ENCODE assay signal across 8 cellular contexts in the genomic region with DNA sequence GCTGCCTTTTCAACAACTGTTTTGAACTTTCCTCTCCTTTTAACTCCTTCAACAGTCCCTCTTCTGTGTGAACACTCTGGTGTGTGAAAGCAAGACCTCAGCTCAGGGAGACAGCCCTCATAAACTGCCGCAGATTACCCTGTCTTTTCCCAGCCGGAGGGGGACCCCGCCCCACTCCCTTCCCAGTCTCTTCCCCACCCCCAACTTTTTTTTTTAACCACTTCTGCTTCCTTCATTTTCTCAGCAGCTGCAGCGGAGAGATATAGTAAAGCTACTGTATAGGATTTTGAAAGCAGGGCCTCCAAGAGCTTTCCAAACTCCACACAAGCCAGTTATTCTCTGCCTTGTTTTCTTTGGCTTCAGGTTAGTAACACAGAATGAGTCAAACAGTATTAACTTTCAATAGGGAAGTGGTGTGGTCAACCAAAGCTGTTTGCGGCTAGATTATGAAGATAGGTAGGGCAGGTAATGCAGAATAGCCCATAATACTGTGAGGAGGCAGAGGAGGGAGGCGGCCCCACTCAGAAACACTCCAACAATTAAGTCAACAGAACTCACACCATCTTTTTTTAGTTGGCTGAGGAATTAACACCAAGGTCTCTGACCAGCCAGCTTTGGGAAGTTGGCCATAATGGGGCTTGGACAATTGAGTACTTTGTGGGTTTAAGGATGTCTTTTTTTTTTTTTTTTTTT.
DNase-seq lines count a peak whose midpoint lies in the region; ATAC-seq and TF ChIP-seq lines count a peak whose summit lies in the region.

No MANE protein-coding gene starts in this region.

- ATAC-seq in HG02798 (IDR thresholded peaks at IDR 0.05; ENCODE audit: poor library complexity, unreplicated experiment) (peak; percentile 90), left lobe of liver (peak; percentile 16)

- intact Hi-C loops in vagina (cut with DNase I) = no loop called here

- TF ChIP-seq POLR2A in vagina (IDR thresholded peaks at IDR 0.05) = no peak

- peaks cover 46% of the 10 kb centered on the region for H3K4me1 ChIP-seq in vagina

- no peaks in the 10 kb centered on the region for H3K27me3 ChIP-seq in vagina

- H3K4me3 ChIP-seq in vagina = no peak overlapping the region

- peak overlapping the region; percentile 60 for H3K27ac ChIP-seq in vagina

- no peaks in the 10 kb centered on the region for H3K36me3 ChIP-seq in vagina

- DNase-seq in activated CD8-positive, alpha-beta memory T cell treated with anti-CD3 and anti-CD28 coated beads for 24 hours = peak; percentile 52
- no peak for DNase-seq in activated CD8-positive, alpha-beta memory T cell treated with anti-CD3 and anti-CD28 coated beads, Interleukin-2, amount 50 U/mL, for 4 hours
- peak; percentile 19 for DNase-seq in NCI-H460 (ENCODE audit: extremely low read depth, low read depth)
- peak; percentile 71 for DNase-seq in amniotic epithelial cell (ENCODE audit: low read depth)
- DNase-seq in left lobe of liver (ENCODE audit: low spot score) = peak; percentile 30
- no peak for DNase-seq in vagina (ENCODE audit: extremely low spot score in 2 of 2)
- DNase-seq in iPS-NIHi7 (ENCODE audit: extremely low spot score) = no peak

- H3K9me3 ChIP-seq in vagina = no peaks in the 10 kb centered on the region

- no peak for TF ChIP-seq CTCF in vagina (IDR thresholded peaks at IDR 0.05)

Comparison
In these comparisons a context has a peak if more than half of its experiments do, and no peak if none do; other contexts are left out.
1. DNase-seq: peak in activated CD8-positive, alpha-beta memory T cell treated with anti-CD3 and anti-CD28 coated beads for 24 hours (single experiment), NCI-H460 (single experiment), amniotic epithelial cell (single experiment) and left lobe of liver (single experiment); none in activated CD8-positive, alpha-beta memory T cell treated with anti-CD3 and anti-CD28 coated beads, Interleukin-2, amount 50 U/mL, for 4 hours (single experiment), vagina (0 of 2) and iPS-NIHi7 (single experiment).